ENCODE assay signal across 10 cellular contexts in the genomic region with DNA sequence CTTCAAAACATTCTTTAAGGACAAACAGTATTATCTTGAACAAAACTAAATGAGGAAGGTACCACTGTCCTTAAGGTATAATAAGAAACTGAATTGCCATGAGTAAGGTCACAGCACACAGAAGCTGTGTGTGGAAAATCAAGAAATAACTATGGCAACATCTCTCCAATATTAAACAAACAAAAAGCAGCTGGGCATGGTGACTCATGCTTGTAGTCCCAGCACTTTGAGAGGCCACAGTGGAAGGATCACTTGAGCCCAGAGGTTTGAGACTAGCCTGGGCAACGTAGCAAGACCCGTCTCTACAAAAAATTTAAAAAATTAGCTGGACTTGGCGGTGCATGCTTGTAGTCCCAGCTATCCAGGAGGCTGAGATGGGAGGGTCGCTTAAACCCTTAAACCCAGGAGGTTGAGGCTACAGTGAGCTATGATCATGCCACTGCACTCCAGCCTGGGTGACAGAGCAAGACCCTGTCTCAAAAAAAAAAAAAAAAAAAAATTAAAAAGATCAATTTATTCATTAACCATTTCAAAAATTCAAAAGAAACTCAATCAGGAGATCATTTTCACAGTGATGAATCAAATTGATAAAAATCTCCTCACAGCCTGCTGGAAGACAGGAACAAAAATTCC.
DNase-seq lines count a peak whose midpoint lies in the region; ATAC-seq, FAIRE-seq and TF ChIP-seq lines count a peak whose summit lies in the region.
"Had no signal": no experiment of that assay in that cellular context is flagged by ENCODE, and none has a peak within 500 bp of the region (broad histone marks: within the 10 kb centered on the region; RNA-seq: fewer than 3 reads in every experiment).

No MANE protein-coding gene starts in this region.

- no peak overlapping the region for H2AFZ ChIP-seq in K562 (ENCODE audit: low read depth, low read length)

- H3K9me1 ChIP-seq in K562 (ENCODE audit: control insufficient read depth, insufficient read depth, low read length), result no peaks in the 10 kb centered on the region

- H3K9me3 Mint-ChIP-seq in CD4-positive, alpha-beta memory T cell, result peaks cover 0 to 1% (median 0%) of the 10 kb centered on the region in 8 donors

- POLR2A ChIA-PET in AG04449 (lab: Yijun Ruan, JAX) (interaction anchor here (0.9 kb wide), 1 partner anchor 69 kb away, joined by 4 read pairs; no protein-coding TSS in a partner anchor), K562 (lab: Yijun Ruan, JAX) (interaction anchor here (0.6 to 0.7 kb wide), 4 partner anchors 337 to 1737 kb away, joined by 3 read pairs; no protein-coding TSS in a partner anchor)
- POLR2A ChIA-PET in CD4-positive, alpha-beta memory T cell (lab: Charles Lee; ENCODE audit: partially characterized antibody), result no interaction called here

- no peak for FAIRE-seq in K562 (lab: Jason Lieb, UNC)

- WGBS in K562 (ENCODE audit: insufficient coverage, low coverage, missing lambda C conversion rate), result 11% methylated on average over 4 of the region's 4 CpGs

- H3K27me3 Mint-ChIP-seq in CD4-positive, alpha-beta memory T cell, result peaks cover 4 to 8% of the 10 kb centered on the region in 2 donors

- TF ChIP-seq EP300 in K562 (IDR thresholded peaks at IDR 0.05; ENCODE audit: low read length), result no peak

- DNase-seq in AG04449 (ENCODE audit: low read depth, low spot score) (peak; percentile 44), MG63 (peak; percentile 47), K562 (ENCODE audit: extremely low read depth in 1 of 4, low spot score in 3 of 4) (peak in 1 of 4 experiments; percentile 16), kidney tubule cell (ENCODE audit: low spot score) (peak; percentile 88)
- DNase-seq in CD4-positive, alpha-beta memory T cell, result no peak
- DNase-seq: DND-41 had no signal

- no peaks in the 10 kb centered on the region for H3K36me3 Mint-ChIP-seq in CD4-positive, alpha-beta memory T cell

- TF ChIP-seq RAD21 in K562 (CRISPR knock-in tag; conservative IDR thresholded peaks at IDR 0.05 in 1 of 2, IDR thresholded peaks at IDR 0.05 in 1 of 2), result no peak

- intact Hi-C loops in K562 (cut with micrococcal nuclease), result no loop called here
- intact Hi-C loops in CD4-positive, alpha-beta memory T cell (cut with micrococcal nuclease), result no loop called here

- no peak overlapping the region for H3K27ac ChIP-seq in K562 (ENCODE audit: extremely low read depth, low read depth, low read length)
- H3K27ac ChIP-seq in CD4-positive, alpha-beta memory T cell (ENCODE audit: low read depth, low read length), result no peak overlapping the region

- TF ChIP-seq CTCF in AG04449 (IDR thresholded peaks at IDR 0.05; ENCODE audit: insufficient read depth, low read length, missing control alignments) (no peak), K562 (IDR thresholded peaks at IDR 0.05 in 2 of 3, conservative IDR thresholded peaks at IDR 0.05 in 1 of 3; ENCODE audit: insufficient read depth in 2 of 3, low read depth in 1 of 3, low read length in 3 of 3) (no peak)

- no peak overlapping the region for H3K27ac Mint-ChIP-seq in CD4-positive, alpha-beta memory T cell

- H3K9me3 ChIP-seq in MG63, result no peaks in the 10 kb centered on the region
- H3K9me3 ChIP-seq in K562 (replicated peaks; ENCODE audit: control insufficient read depth, insufficient read depth, low read depth, low read length), result no peaks in the 10 kb centered on the region
- no peaks in the 10 kb centered on the region for H3K9me3 ChIP-seq in CD4-positive, alpha-beta memory T cell (ENCODE audit: control insufficient read depth in 1 of 2, low read length in 2 of 2)

- peaks cover 0 to 2% (median 0%) of the 10 kb centered on the region in 4 donors for H3K4me1 Mint-ChIP-seq in CD4-positive, alpha-beta memory T cell

- in situ Hi-C loops in K562 (cut with MboI), result no loop called here

- no peaks in the 10 kb centered on the region for H4K20me1 ChIP-seq in K562 (replicated peaks; ENCODE audit: control insufficient read depth, insufficient read depth, low read length)

- H3K27me3 ChIP-seq in MG63 (no peaks in the 10 kb centered on the region), K562 (ENCODE audit: control insufficient read depth in 2 of 2, insufficient read depth in 2 of 2, low read length in 2 of 2) (no peaks in the 10 kb centered on the region)
- H3K27me3 ChIP-seq in CD4-positive, alpha-beta memory T cell (ENCODE audit: insufficient read depth, low read length), result no peaks in the 10 kb centered on the region

- TF ChIP-seq POLR2A in K562 (conservative IDR thresholded peaks at IDR 0.05), result no peak

- peaks cover 0 to 11% of the 10 kb centered on the region in 2 experiments; a peak in 4 of 5 replicates for H3K4me1 ChIP-seq in K562 (replicated peaks in 1 of 2; ENCODE audit: control insufficient read depth in 2 of 2, insufficient read depth in 2 of 2, low read length in 2 of 2)
- H3K4me1 ChIP-seq in CD4-positive, alpha-beta memory T cell (ENCODE audit: insufficient read depth, low read length), result no peaks in the 10 kb centered on the region

- no peak overlapping the region for H3K9ac ChIP-seq in K562 (ENCODE audit: insufficient read depth in 1 of 2, low read depth in 2 of 2, low read length in 2 of 2)

- CTCF ChIA-PET in AG04449 (lab: Yijun Ruan, JAX) (no interaction called here), K562 (lab: Yijun Ruan, JAX; ENCODE audit: low intra/inter-chr PET ratio) (no interaction called here)
- CTCF ChIA-PET in CD4-positive, alpha-beta memory T cell (lab: Charles Lee; ENCODE audit: partially characterized antibody), result no interaction called here

- H3K4me3 Mint-ChIP-seq in CD4-positive, alpha-beta memory T cell, result no peak overlapping the region

- no peak for ATAC-seq in K562
- no peak for ATAC-seq in GM21786 (IDR thresholded peaks at IDR 0.05; ENCODE audit: unreplicated experiment)
- no peak for ATAC-seq in HG02973 (IDR thresholded peaks at IDR 0.05; ENCODE audit: unreplicated experiment)
- no peak for ATAC-seq in HG02642 (IDR thresholded peaks at IDR 0.05; ENCODE audit: poor library complexity, unreplicated experiment)

- H3K36me3 ChIP-seq in MG63, result no peaks in the 10 kb centered on the region
- no peaks in the 10 kb centered on the region for H3K36me3 ChIP-seq in K562 (ENCODE audit: control insufficient read depth, insufficient read depth, low read length)
- no peaks in the 10 kb centered on the region for H3K36me3 ChIP-seq in CD4-positive, alpha-beta memory T cell (ENCODE audit: insufficient read depth, low read length)

- no peaks in the 10 kb centered on the region for H3K79me2 ChIP-seq in K562 (ENCODE audit: control insufficient read depth, insufficient read depth, low read length)

- no peak overlapping the region for H3K4me3 ChIP-seq in AG04449 (ENCODE audit: low read depth, low read length)
- no peak overlapping the region for H3K4me3 ChIP-seq in MG63
- no peak overlapping the region for H3K4me3 ChIP-seq in K562
- no peak overlapping the region for H3K4me3 ChIP-seq in CD4-positive, alpha-beta memory T cell (ENCODE audit: low read length in 2 of 2)
- H3K4me3 ChIP-seq: skin epidermis had no signal

- BruUV-seq in K562 (replicated peaks; lab: Mats Ljungman, UMichigan), result no TSS peak

- no peak overlapping the region for H3K4me2 ChIP-seq in K562 (ENCODE audit: insufficient read depth, low read length)

TF ChIP-seq in K562, 482 proteins besides CTCF, POLR2A, EP300 and RAD21 (continues in another document):
- TF ChIP-seq SRSF9 (IDR thresholded peaks at IDR 0.05; ENCODE audit: borderline replicate concordance, low read depth, low read length), result no peak
- no peak for TF ChIP-seq JUNB (CRISPR knock-in tag; conservative IDR thresholded peaks at IDR 0.05)
- TF ChIP-seq HNRNPK (IDR thresholded peaks at IDR 0.05; ENCODE audit: low read depth, low read length, poor library complexity, severe bottlenecking), result no peak
- no peak for TF ChIP-seq OTX1 (CRISPR knock-in tag; IDR thresholded peaks at IDR 0.05)
- TF ChIP-seq TFAP4 (CRISPR knock-in tag; IDR thresholded peaks at IDR 0.05; ENCODE audit: borderline replicate concordance), result peak; percentile 83
- TF ChIP-seq JUND (IDR thresholded peaks at IDR 0.05; ENCODE audit: borderline replicate concordance, low read depth, low read length), result peak; percentile 77
- TF ChIP-seq JUND (tag; IDR thresholded peaks at IDR 0.05; ENCODE audit: borderline replicate concordance, low read depth, low read length), result peak; percentile 80
- TF ChIP-seq, protein P1, sequence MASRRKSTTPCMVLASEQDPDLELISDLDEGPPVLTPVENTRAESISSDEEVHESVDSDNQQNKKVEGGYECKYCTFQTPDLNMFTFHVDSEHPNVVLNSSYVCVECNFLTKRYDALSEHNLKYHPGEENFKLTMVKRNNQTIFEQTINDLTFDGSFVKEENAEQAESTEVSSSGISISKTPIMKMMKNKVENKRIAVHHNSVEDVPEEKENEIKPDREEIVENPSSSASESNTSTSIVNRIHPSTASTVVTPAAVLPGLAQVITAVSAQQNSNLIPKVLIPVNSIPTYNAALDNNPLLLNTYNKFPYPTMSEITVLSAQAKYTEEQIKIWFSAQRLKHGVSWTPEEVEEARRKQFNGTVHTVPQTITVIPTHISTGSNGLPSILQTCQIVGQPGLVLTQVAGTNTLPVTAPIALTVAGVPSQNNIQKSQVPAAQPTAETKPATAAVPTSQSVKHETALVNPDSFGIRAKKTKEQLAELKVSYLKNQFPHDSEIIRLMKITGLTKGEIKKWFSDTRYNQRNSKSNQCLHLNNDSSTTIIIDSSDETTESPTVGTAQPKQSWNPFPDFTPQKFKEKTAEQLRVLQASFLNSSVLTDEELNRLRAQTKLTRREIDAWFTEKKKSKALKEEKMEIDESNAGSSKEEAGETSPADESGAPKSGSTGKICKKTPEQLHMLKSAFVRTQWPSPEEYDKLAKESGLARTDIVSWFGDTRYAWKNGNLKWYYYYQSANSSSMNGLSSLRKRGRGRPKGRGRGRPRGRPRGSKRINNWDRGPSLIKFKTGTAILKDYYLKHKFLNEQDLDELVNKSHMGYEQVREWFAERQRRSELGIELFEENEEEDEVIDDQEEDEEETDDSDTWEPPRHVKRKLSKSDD (conservative IDR thresholded peaks at IDR 0.05; ENCODE audit: low read length), result no peak
- TF ChIP-seq JUN (IDR thresholded peaks at IDR 0.05; ENCODE audit: borderline replicate concordance, low read depth, low read length), result peak; percentile 82
- TF ChIP-seq JUN (CRISPR knock-in tag; IDR thresholded peaks at IDR 0.05; ENCODE audit: borderline replicate concordance), result no peak

Comparison
In these comparisons a context has a peak if more than half of its experiments do, and no peak if none do; other contexts are left out.
1. DNase-seq: peak in AG04449 (single experiment), MG63 (single experiment) and kidney tubule cell (single experiment); none in CD4-positive, alpha-beta memory T cell (0 of 5).